ENCODE assay signal across 1 cellular context in genomic region chr3:142981901-142982773, GRCh38.
A peak's percentile ranks its signal among the peaks of the same experiment; 100 is the strongest.
TF ChIP-seq lines count a peak whose summit lies in the region.

No MANE protein-coding gene starts in this region.

TF ChIP-seq in HepG2, 621 proteins besides CTCF, POLR2A, EP300 and RAD21 (continues in another document):
- TF ChIP-seq ZBTB37 (CRISPR knock-in tag; IDR thresholded peaks at IDR 0.05) (no peak), ZNF556 (CRISPR knock-in tag; IDR thresholded peaks at IDR 0.05; ENCODE audit: borderline replicate concordance) (0 out of 2 replicates have a peak, but pooled peaks have one; percentile 39), HNRNPK (IDR thresholded peaks at IDR 0.05; ENCODE audit: low read depth, low read length, poor library complexity, severe bottlenecking) (peak; percentile 62), TRAFD1 (CRISPR knock-in tag; IDR thresholded peaks at IDR 0.05; ENCODE audit: borderline replicate concordance) (no peak), HMG20A (CRISPR knock-in tag; IDR thresholded peaks at IDR 0.05; ENCODE audit: borderline replicate concordance) (no peak), KLF13 (CRISPR knock-in tag; IDR thresholded peaks at IDR 0.05) (no peak), YEATS4 (CRISPR knock-in tag; IDR thresholded peaks at IDR 0.05; ENCODE audit: borderline replicate concordance) (no peak), CSRNP1 (CRISPR knock-in tag; IDR thresholded peaks at IDR 0.05) (no peak), HOXA3 (CRISPR knock-in tag; IDR thresholded peaks at IDR 0.05) (0 out of 2 replicates have a peak, but pooled peaks have one; percentile 12), HINFP (CRISPR knock-in tag; IDR thresholded peaks at IDR 0.05; ENCODE audit: low read depth) (no peak), NFATC3 (CRISPR knock-in tag; IDR thresholded peaks at IDR 0.05) (no peak), POGZ (CRISPR knock-in tag; IDR thresholded peaks at IDR 0.05) (0 out of 2 replicates have a peak, but pooled peaks have one; percentile 21), JDP2 (CRISPR knock-in tag; IDR thresholded peaks at IDR 0.05; ENCODE audit: borderline replicate concordance) (no peak), GATAD1 (CRISPR knock-in tag; IDR thresholded peaks at IDR 0.05) (no peak), ZNF724P (CRISPR knock-in tag; IDR thresholded peaks at IDR 0.05; ENCODE audit: borderline replicate concordance) (no peak), PHF5A (CRISPR knock-in tag; IDR thresholded peaks at IDR 0.05; ENCODE audit: low read depth, unreplicated experiment) (no peak), NR2F1 (CRISPR knock-in tag; IDR thresholded peaks at IDR 0.05) (no peak), PAXIP1 (CRISPR knock-in tag; conservative IDR thresholded peaks at IDR 0.05) (peak; percentile 39; the same call in 1 of the 2 replicates), GATA4 (IDR thresholded peaks at IDR 0.05; ENCODE audit: borderline replicate concordance, low read depth) (no peak), MZF1 (CRISPR knock-in tag; IDR thresholded peaks at IDR 0.05; ENCODE audit: borderline replicate concordance) (no peak), HCFC1 (IDR thresholded peaks at IDR 0.05; ENCODE audit: low read depth, low read length) (no peak), RELA (CRISPR knock-in tag; IDR thresholded peaks at IDR 0.05) (no peak), ZNF253 (CRISPR knock-in tag; IDR thresholded peaks at IDR 0.05; ENCODE audit: borderline replicate concordance) (no peak), TARDBP (CRISPR knock-in tag; IDR thresholded peaks at IDR 0.05) (no peak), MNT (IDR thresholded peaks at IDR 0.05) (no peak), ZNF761 (CRISPR knock-in tag; conservative IDR thresholded peaks at IDR 0.05) (0 out of 2 replicates have a peak, but pooled peaks have one; percentile 37), HNF1A (IDR thresholded peaks at IDR 0.05; ENCODE audit: low read depth) (no peak), HNF1A (CRISPR knock-in tag; IDR thresholded peaks at IDR 0.05; ENCODE audit: borderline replicate concordance) (0 out of 2 replicates have a peak, but pooled peaks have one; percentile 12), ELF3 (CRISPR knock-in tag; IDR thresholded peaks at IDR 0.05) (0 out of 2 replicates have a peak, but pooled peaks have one; percentile 31), SYNCRIP (IDR thresholded peaks at IDR 0.05; ENCODE audit: insufficient read depth, low read depth, low read length) (no peak), MAFG (CRISPR knock-in tag; IDR thresholded peaks at IDR 0.05) (no peak), ZNF451 (CRISPR knock-in tag; IDR thresholded peaks at IDR 0.05) (no peak), HNRNPLL (IDR thresholded peaks at IDR 0.05; ENCODE audit: low read depth, low read length, poor library complexity, severe bottlenecking) (no peak), SOX6 (IDR thresholded peaks at IDR 0.05) (no peak), SOX6 (CRISPR knock-in tag; IDR thresholded peaks at IDR 0.05) (peak; percentile 28; the same call in 1 of the 2 replicates), KLF6 (CRISPR knock-in tag; IDR thresholded peaks at IDR 0.05) (no peak), CC2D1A (CRISPR knock-in tag; IDR thresholded peaks at IDR 0.05) (0 out of 2 replicates have a peak, but pooled peaks have one; percentile 42), ZNF260 (CRISPR knock-in tag; IDR thresholded peaks at IDR 0.05; ENCODE audit: borderline replicate concordance, low read depth) (no peak), HDAC2 (CRISPR knock-in tag; IDR thresholded peaks at IDR 0.05) (no peak), FOXP4 (CRISPR knock-in tag; IDR thresholded peaks at IDR 0.05) (peak; percentile 54), KAT2B (IDR thresholded peaks at IDR 0.05; ENCODE audit: borderline replicate concordance, low read depth, low read length) (no peak), ZBTB43 (CRISPR knock-in tag; conservative IDR thresholded peaks at IDR 0.05) (no peak)
